25 cellular contexts compared by ENCODE assay signal in the genomic region with DNA sequence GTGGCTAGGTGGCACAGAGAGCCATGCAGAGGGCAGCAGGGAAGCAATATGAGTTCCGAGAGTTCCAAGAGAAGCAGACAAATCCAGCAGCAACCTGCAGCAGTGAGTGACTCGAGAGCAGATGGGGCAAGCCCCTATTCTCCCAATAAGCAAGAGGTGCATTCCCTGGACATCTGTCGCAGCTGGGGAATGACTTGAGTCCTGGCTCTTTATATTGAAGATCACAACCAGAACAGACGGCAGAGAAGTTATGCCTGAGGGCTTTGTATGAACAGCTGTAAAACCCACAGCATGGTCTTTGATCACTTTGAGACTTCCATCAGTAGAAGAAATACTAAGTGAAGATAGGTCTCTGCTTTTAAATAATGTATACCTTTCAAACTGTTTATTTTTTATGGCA. TPM values are rescaled to one million over a fixed set of nuclear protein-coding genes. Genes with fewer than 3 reads are reported as not detected.
"Had no signal": no experiment of that assay in that cellular context is flagged by ENCODE, and none has a peak within 500 bp of the region (broad histone marks: within the 10 kb centered on the region; RNA-seq: fewer than 3 reads in every experiment).

No MANE protein-coding gene starts in this region.

- H3K9me3 ChIP-seq: testis had no signal

- H3K4me1 ChIP-seq: heart left ventricle, psoas muscle, testis, tibial nerve had no signal

- DNase-seq: effector CD8-positive, alpha-beta T cell; foreskin melanocyte; heart left ventricle; hypothalamus; kidney glomerular epithelial cell; mesendoderm; naive thymus-derived CD4-positive, alpha-beta T cell; nephron progenitor cell; psoas muscle; stimulated activated CD4-positive, alpha-beta T cell treated with anti-CD3 and anti-CD28 coated beads, Interleukin-2, amount 100 ng/mL, for 24 hours; stimulated activated CD4-positive, alpha-beta T cell treated with anti-CD3 and anti-CD28 coated beads, Interleukin-4, amount 100 ng/mL, for 4 hours; stimulated activated naive B cell treated with anti-CD40 and anti-IgM and Interleukin-4, amounts not matched to agents 10 μg/mL and 1 μg/mL and 100 μg/mL, for 72 hours; stimulated activated naive CD8-positive, alpha-beta T cell treated with anti-CD3 and anti-CD28 coated beads, Interleukin-15, amount 100 ng/mL, for 72 hours; testis had no signal

- H3K36me3 ChIP-seq: heart left ventricle had no signal

- H3K27me3 ChIP-seq: heart left ventricle, testis, tibial nerve had no signal

- H3K27ac ChIP-seq: coronary artery, heart left ventricle, psoas muscle, skin epidermis, testis, tibial nerve had no signal

- H3K4me3 ChIP-seq: coronary artery, heart left ventricle, psoas muscle, skin epidermis, testis, tibial nerve had no signal

RNA-seq across cellular contexts. Expression of a gene that starts 23.6 kb away (rescaled TPM):
- total RNA-seq: dermis microvascular lymphatic vessel endothelial cell; heart left ventricle; liver; lung microvascular endothelial cell; naive thymus-derived CD4-positive, alpha-beta T cell; osteoblast; sciatic nerve; subcutaneous adipose tissue; tibial nerve; ureter had no signal
- polyA plus RNA-seq: esophagus; heart left ventricle; liver; naive thymus-derived CD4-positive, alpha-beta T cell; psoas muscle had no signal

RNA-seq across cellular contexts. Expression of a gene that starts 58.3 kb away (rescaled TPM):
- total RNA-seq: dermis microvascular lymphatic vessel endothelial cell, lung microvascular endothelial cell, ureter had no signal
- polyA plus RNA-seq: naive thymus-derived CD4-positive, alpha-beta T cell had no signal
